ENCODE assay signal across 27 cellular contexts in genomic region chr16:19945934-19946333, GRCh38.
"Had no signal": no experiment of that assay in that cellular context is flagged by ENCODE, and none has a peak within 500 bp of the region (broad histone marks: within the 10 kb centered on the region; RNA-seq: fewer than 3 reads in every experiment).

No MANE protein-coding gene starts in this region.

- H3K4me2 ChIP-seq: neural progenitor cell, smooth muscle cell had no signal

- H3K27ac ChIP-seq: neural progenitor cell, ovary, parathyroid adenoma, psoas muscle, skin epidermis, spleen, stomach, thoracic aorta, thyroid gland, tibial nerve, upper lobe of left lung, vagina had no signal

- H3K79me2 ChIP-seq: parathyroid adenoma had no signal

- FAIRE-seq: urothelium cell line had no signal

- H3K9me3 ChIP-seq: ovary, psoas muscle, spleen, stomach, thoracic aorta, thyroid gland, tibial nerve, upper lobe of left lung, vagina had no signal

- DNase-seq: naive thymus-derived CD4-positive, alpha-beta T cell; natural killer cell; occipital lobe; ovary; psoas muscle; right cardiac atrium; spleen; stimulated activated CD4-positive, alpha-beta T cell treated with anti-CD3 and anti-CD28 coated beads, Interleukin-12 subunit alpha, Interleukin-12 subunit beta, amount 100 ng/mL, for 4 hours; stimulated activated CD4-positive, alpha-beta T cell treated with anti-CD3 and anti-CD28 coated beads, Interleukin-1b, Interleukin-23, amount 100 ng/mL, for 48 hours; stimulated activated CD4-positive, alpha-beta T cell treated with anti-CD3 and anti-CD28 coated beads, Interleukin-4, amount 100 ng/mL, for 1 hour; stimulated activated CD4-positive, alpha-beta T cell treated with anti-CD3 and anti-CD28 coated beads, Interleukin-4, amount 100 ng/mL, for 4 hours; stimulated activated CD8-positive, alpha-beta memory T cell treated with anti-CD3 and anti-CD28 coated beads, Interleukin-4, amount 100 ng/mL, for 48 hours; stimulated activated naive B cell treated with anti-CD40 and anti-IgM and Interleukin-4, amounts not matched to agents 10 μg/mL and 1 μg/mL and 100 μg/mL, for 72 hours; stimulated activated naive CD4-positive, alpha-beta T cell treated with Interleukin-2 at 50 U/mL for 16 hours; stomach; thyroid gland; trophoblast cell; upper lobe of left lung had no signal

- H3K27me3 ChIP-seq: neural progenitor cell, ovary, spleen, stomach, thyroid gland, tibial nerve, upper lobe of left lung, vagina had no signal

- H2AFZ ChIP-seq: neural progenitor cell, parathyroid adenoma had no signal

- ATAC-seq: naive thymus-derived CD4-positive, alpha-beta T cell; natural killer cell; psoas muscle; right cardiac atrium; sciatic nerve; stimulated activated naive B cell treated with anti-CD40 and anti-IgM and Interleukin-4, amounts not matched to agents 10 μg/mL and 1 μg/mL and 100 μg/mL, for 72 hours had no signal

- H3K4me3 ChIP-seq: neural progenitor cell, ovary, psoas muscle, skin epidermis, smooth muscle cell, spleen, stomach, thoracic aorta, thyroid gland, tibial nerve, upper lobe of left lung, vagina had no signal

- H3K9ac ChIP-seq: neural progenitor cell, parathyroid adenoma had no signal

- H3K4me1 ChIP-seq: neural progenitor cell, parathyroid adenoma, psoas muscle, spleen, stomach, thyroid gland, tibial nerve, upper lobe of left lung, vagina had no signal

- H3K36me3 ChIP-seq: neural progenitor cell, ovary, spleen, stomach, thoracic aorta, thyroid gland, tibial nerve, upper lobe of left lung, vagina had no signal
